Comparison of ENCODE assay signal across 5 cellular contexts in the genomic region with DNA sequence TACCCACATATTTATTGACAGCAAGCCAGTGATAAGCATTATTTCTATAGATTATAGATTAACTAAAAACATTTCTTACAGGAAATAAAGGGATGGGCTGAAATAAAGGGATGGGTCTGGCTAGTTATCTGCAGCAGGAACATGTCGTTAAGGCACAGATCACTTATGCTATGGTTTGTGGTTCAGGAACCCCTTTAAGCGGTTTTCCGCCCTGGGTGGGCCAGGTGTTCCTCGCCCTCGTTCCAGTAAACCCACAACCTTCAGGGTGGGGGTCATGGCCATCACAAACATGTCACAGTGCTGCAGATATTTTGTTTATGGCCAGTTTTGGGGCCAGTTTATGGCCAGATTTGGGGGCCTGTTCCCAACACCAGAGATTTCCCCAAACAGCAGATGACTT. TPM values are rescaled to one million over a fixed set of nuclear protein-coding genes. Genes with fewer than 3 reads are reported as not detected.
"Had no signal": no experiment of that assay in that cellular context is flagged by ENCODE, and none has a peak within 500 bp of the region (broad histone marks: within the 10 kb centered on the region; RNA-seq: fewer than 3 reads in every experiment).

No MANE protein-coding gene starts in this region.

RNA-seq across cellular contexts. Expression of gene CCER2, which starts 29.5 kb away (rescaled TPM):
- total RNA-seq: aorta, M059J, RPMI7951 had no signal

RNA-seq across cellular contexts. Expression of gene FBXO17, which starts 34.1 kb away (rescaled TPM):
- total RNA-seq: activated CD4-positive, alpha-beta T cell treated with anti-CD3 and anti-CD28 coated beads for 36 hours; activated CD8-positive, alpha-beta T cell treated with anti-CD3 and anti-CD28 coated beads for 36 hours had no signal
